Comparison of ENCODE assay signal across 1 cellular context in genomic region chr16:76108460-76108859, GRCh38.
TF ChIP-seq lines count a peak whose summit lies in the region.

No MANE protein-coding gene starts in this region.

TF ChIP-seq in GM23338, 12 proteins besides CTCF, POLR2A, EP300 and RAD21 (continued from another document):
- TF ChIP-seq, protein P1, sequence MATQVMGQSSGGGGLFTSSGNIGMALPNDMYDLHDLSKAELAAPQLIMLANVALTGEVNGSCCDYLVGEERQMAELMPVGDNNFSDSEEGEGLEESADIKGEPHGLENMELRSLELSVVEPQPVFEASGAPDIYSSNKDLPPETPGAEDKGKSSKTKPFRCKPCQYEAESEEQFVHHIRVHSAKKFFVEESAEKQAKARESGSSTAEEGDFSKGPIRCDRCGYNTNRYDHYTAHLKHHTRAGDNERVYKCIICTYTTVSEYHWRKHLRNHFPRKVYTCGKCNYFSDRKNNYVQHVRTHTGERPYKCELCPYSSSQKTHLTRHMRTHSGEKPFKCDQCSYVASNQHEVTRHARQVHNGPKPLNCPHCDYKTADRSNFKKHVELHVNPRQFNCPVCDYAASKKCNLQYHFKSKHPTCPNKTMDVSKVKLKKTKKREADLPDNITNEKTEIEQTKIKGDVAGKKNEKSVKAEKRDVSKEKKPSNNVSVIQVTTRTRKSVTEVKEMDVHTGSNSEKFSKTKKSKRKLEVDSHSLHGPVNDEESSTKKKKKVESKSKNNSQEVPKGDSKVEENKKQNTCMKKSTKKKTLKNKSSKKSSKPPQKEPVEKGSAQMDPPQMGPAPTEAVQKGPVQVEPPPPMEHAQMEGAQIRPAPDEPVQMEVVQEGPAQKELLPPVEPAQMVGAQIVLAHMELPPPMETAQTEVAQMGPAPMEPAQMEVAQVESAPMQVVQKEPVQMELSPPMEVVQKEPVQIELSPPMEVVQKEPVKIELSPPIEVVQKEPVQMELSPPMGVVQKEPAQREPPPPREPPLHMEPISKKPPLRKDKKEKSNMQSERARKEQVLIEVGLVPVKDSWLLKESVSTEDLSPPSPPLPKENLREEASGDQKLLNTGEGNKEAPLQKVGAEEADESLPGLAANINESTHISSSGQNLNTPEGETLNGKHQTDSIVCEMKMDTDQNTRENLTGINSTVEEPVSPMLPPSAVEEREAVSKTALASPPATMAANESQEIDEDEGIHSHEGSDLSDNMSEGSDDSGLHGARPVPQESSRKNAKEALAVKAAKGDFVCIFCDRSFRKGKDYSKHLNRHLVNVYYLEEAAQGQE (IDR thresholded peaks at IDR 0.05; ENCODE audit: unreplicated experiment) = no peak
- TF ChIP-seq NANOG (IDR thresholded peaks at IDR 0.05; ENCODE audit: borderline replicate concordance) = no peak
- TF ChIP-seq ZNF331 (CRISPR knock-in tag; IDR thresholded peaks at IDR 0.05; ENCODE audit: low read depth) = no peak
- TF ChIP-seq JUNB (IDR thresholded peaks at IDR 0.05; ENCODE audit: unreplicated experiment) = no peak
- TF ChIP-seq, protein P2, sequence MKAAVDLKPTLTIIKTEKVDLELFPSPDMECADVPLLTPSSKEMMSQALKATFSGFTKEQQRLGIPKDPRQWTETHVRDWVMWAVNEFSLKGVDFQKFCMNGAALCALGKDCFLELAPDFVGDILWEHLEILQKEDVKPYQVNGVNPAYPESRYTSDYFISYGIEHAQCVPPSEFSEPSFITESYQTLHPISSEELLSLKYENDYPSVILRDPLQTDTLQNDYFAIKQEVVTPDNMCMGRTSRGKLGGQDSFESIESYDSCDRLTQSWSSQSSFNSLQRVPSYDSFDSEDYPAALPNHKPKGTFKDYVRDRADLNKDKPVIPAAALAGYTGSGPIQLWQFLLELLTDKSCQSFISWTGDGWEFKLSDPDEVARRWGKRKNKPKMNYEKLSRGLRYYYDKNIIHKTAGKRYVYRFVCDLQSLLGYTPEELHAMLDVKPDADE (IDR thresholded peaks at IDR 0.05) = no peak
- TF ChIP-seq, protein P3, sequence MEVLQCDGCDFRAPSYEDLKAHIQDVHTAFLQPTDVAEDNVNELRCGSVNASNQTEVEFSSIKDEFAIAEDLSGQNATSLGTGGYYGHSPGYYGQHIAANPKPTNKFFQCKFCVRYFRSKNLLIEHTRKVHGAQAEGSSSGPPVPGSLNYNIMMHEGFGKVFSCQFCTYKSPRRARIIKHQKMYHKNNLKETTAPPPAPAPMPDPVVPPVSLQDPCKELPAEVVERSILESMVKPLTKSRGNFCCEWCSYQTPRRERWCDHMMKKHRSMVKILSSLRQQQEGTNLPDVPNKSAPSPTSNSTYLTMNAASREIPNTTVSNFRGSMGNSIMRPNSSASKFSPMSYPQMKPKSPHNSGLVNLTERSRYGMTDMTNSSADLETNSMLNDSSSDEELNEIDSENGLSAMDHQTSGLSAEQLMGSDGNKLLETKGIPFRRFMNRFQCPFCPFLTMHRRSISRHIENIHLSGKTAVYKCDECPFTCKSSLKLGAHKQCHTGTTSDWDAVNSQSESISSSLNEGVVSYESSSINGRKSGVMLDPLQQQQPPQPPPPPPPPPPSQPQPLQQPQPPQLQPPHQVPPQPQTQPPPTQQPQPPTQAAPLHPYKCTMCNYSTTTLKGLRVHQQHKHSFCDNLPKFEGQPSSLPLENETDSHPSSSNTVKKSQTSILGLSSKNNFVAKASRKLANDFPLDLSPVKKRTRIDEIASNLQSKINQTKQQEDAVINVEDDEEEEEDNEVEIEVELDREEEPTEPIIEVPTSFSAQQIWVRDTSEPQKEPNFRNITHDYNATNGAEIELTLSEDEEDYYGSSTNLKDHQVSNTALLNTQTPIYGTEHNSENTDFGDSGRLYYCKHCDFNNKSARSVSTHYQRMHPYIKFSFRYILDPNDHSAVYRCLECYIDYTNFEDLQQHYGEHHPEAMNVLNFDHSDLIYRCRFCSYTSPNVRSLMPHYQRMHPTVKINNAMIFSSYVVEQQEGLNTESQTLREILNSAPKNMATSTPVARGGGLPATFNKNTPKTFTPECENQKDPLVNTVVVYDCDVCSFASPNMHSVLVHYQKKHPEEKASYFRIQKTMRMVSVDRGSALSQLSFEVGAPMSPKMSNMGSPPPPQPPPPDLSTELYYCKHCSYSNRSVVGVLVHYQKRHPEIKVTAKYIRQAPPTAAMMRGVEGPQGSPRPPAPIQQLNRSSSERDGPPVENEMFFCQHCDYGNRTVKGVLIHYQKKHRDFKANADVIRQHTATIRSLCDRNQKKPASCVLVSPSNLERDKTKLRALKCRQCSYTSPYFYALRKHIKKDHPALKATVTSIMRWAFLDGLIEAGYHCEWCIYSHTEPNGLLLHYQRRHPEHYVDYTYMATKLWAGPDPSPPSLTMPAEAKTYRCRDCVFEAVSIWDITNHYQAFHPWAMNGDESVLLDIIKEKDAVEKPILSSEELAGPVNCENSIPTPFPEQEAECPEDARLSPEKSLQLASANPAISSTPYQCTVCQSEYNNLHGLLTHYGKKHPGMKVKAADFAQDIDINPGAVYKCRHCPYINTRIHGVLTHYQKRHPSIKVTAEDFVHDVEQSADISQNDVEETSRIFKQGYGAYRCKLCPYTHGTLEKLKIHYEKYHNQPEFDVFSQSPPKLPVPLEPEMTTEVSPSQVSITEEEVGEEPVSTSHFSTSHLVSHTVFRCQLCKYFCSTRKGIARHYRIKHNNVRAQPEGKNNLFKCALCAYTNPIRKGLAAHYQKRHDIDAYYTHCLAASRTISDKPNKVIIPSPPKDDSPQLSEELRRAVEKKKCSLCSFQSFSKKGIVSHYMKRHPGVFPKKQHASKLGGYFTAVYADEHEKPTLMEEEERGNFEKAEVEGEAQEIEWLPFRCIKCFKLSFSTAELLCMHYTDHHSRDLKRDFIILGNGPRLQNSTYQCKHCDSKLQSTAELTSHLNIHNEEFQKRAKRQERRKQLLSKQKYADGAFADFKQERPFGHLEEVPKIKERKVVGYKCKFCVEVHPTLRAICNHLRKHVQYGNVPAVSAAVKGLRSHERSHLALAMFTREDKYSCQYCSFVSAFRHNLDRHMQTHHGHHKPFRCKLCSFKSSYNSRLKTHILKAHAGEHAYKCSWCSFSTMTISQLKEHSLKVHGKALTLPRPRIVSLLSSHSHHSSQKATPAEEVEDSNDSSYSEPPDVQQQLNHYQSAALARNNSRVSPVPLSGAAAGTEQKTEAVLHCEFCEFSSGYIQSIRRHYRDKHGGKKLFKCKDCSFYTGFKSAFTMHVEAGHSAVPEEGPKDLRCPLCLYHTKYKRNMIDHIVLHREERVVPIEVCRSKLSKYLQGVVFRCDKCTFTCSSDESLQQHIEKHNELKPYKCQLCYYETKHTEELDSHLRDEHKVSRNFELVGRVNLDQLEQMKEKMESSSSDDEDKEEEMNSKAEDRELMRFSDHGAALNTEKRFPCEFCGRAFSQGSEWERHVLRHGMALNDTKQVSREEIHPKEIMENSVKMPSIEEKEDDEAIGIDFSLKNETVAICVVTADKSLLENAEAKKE (CRISPR knock-in tag; IDR thresholded peaks at IDR 0.05) = no peak
- no peak for TF ChIP-seq POLR2AphosphoS5 (IDR thresholded peaks at IDR 0.05; ENCODE audit: low read depth)
- no peak for TF ChIP-seq EZH2 (IDR thresholded peaks at IDR 0.05; ENCODE audit: low read depth, unreplicated experiment)
- no peak for TF ChIP-seq STAT1 (IDR thresholded peaks at IDR 0.05; ENCODE audit: unreplicated experiment)
- no peak for TF ChIP-seq ZNF114 (CRISPR knock-in tag; IDR thresholded peaks at IDR 0.05)
